ENCODE assay signal across 17 cellular contexts in the genomic region with DNA sequence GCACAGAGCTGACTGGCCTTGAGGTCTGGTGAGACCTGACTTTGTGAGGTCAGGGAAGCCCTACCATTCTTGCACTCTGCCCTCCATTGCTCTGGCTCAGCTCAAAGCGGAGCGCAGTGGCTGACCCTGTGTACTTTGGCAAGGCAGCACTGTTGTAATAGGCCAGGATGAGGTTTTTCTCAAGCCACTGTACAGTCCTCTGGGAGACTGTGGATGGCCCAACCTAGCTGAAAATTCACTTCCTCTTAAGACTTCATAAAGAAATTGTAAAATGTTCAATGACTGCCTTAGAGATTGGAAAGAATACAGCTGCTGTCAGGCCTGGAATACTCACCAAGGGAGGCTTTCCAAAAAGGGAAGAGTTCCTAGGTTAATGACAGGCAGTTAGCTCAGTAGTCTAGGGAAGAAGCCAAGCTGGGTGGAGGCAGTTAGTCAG.
DNase-seq lines count a peak whose midpoint lies in the region; ATAC-seq and TF ChIP-seq lines count a peak whose summit lies in the region.
"Had no signal": no experiment of that assay in that cellular context is flagged by ENCODE, and none has a peak within 500 bp of the region (broad histone marks: within the 10 kb centered on the region; RNA-seq: fewer than 3 reads in every experiment).

No MANE protein-coding gene starts in this region.

- H3K14ac ChIP-seq in mesenchymal stem cell (ENCODE audit: low read length in 2 of 2) = no peak overlapping the region

- H2BK5ac ChIP-seq in mesenchymal stem cell (ENCODE audit: low read depth, low read length, poor library complexity, severe bottlenecking) = no peak overlapping the region

- H3K4me3 ChIP-seq in AG10803 (ENCODE audit: low read length) (no peak overlapping the region), fibroblast of villous mesenchyme (ENCODE audit: low read depth, low read length) (no peak overlapping the region), mesenchymal stem cell (ENCODE audit: insufficient read depth in 1 of 2, low read depth in 1 of 2, low read length in 2 of 2) (no peak overlapping the region)
- H3K4me3 ChIP-seq: A549, SK-N-MC, thoracic aorta had no signal

- no peak overlapping the region for H2AK5ac ChIP-seq in mesenchymal stem cell (ENCODE audit: low read length, severe bottlenecking)

- intact Hi-C loops in head of caudate nucleus (cut with DNase I) = no loop called here

- H3K4me1 ChIP-seq in mesenchymal stem cell (ENCODE audit: control insufficient read depth, insufficient read depth, low read depth, low read length) = no peaks in the 10 kb centered on the region
- H3K4me1 ChIP-seq: A549 had no signal

- H3K4me2 ChIP-seq in mesenchymal stem cell (ENCODE audit: low read length, poor library complexity, severe bottlenecking) = no peak overlapping the region
- H3K4me2 ChIP-seq: A549 had no signal

- H4K8ac ChIP-seq in mesenchymal stem cell (ENCODE audit: low read length) = no peak overlapping the region

- H3K27ac Mint-ChIP-seq in activated naive CD4-positive, alpha-beta T cell treated with anti-CD3 and anti-CD28 coated beads, Interleukin-2, amount 50 U/mL, for 72 hours = no peak overlapping the region
- H3K27ac Mint-ChIP-seq: activated B cell treated with CpG ODN at 0.5 μM for 24 hours; activated naive CD8-positive, alpha-beta T cell had no signal

- 44% methylated on average over 2 of the region's 2 CpGs for WGBS in mesenchymal stem cell

- H2AFZ ChIP-seq in mesenchymal stem cell (ENCODE audit: low read depth, low read length) = no peak overlapping the region

- no peaks in the 10 kb centered on the region for H3K9me3 ChIP-seq in mesenchymal stem cell (ENCODE audit: control insufficient read depth, low read length)
- H3K9me3 ChIP-seq: A549, thoracic aorta had no signal

- H2BK120ac ChIP-seq in mesenchymal stem cell (ENCODE audit: low read depth, low read length) = no peak overlapping the region

- H3K18ac ChIP-seq in mesenchymal stem cell (ENCODE audit: low read depth in 1 of 2, low read length in 2 of 2) = peak overlapping the region in 1 of 2 experiments; percentile 30

- no peak overlapping the region for H3K27ac ChIP-seq in mesenchymal stem cell (ENCODE audit: low read length, poor library complexity, severe bottlenecking)
- H3K27ac ChIP-seq: A549, SK-N-MC, thoracic aorta had no signal

- H3K9ac ChIP-seq in mesenchymal stem cell (ENCODE audit: low read length) = no peak overlapping the region

- no peaks in the 10 kb centered on the region for H3K9me3 Mint-ChIP-seq in activated naive CD4-positive, alpha-beta T cell treated with anti-CD3 and anti-CD28 coated beads, Interleukin-2, amount 50 U/mL, for 72 hours
- H3K9me3 Mint-ChIP-seq: activated B cell treated with CpG ODN at 0.5 μM for 24 hours had no signal

- no peaks in the 10 kb centered on the region for H3K36me3 ChIP-seq in mesenchymal stem cell (ENCODE audit: control insufficient read depth in 1 of 2, insufficient read depth in 2 of 2, low read depth in 1 of 2, low read length in 2 of 2)
- H3K36me3 ChIP-seq: thoracic aorta had no signal

- H3K79me1 ChIP-seq in mesenchymal stem cell (replicated peaks; ENCODE audit: low read length, poor library complexity, severe bottlenecking) = no peaks in the 10 kb centered on the region

- no peaks in the 10 kb centered on the region for H3K36me3 Mint-ChIP-seq in activated naive CD4-positive, alpha-beta T cell treated with anti-CD3 and anti-CD28 coated beads, Interleukin-2, amount 50 U/mL, for 72 hours
- H3K36me3 Mint-ChIP-seq: activated naive CD8-positive, alpha-beta T cell had no signal

- H2BK12ac ChIP-seq in mesenchymal stem cell (ENCODE audit: low read length in 2 of 2) = no peak overlapping the region

- no peak for ATAC-seq in GM18909 (IDR thresholded peaks at IDR 0.05; ENCODE audit: poor library complexity, unreplicated experiment)
- ATAC-seq in activated naive CD4-positive, alpha-beta T cell treated with anti-CD3 and anti-CD28 coated beads, Interleukin-2, amount 50 U/mL, for 72 hours = no peak
- ATAC-seq: A549 had no signal

- no peak overlapping the region for H4K91ac ChIP-seq in mesenchymal stem cell (ENCODE audit: low read length)

- no peak overlapping the region for H2BK15ac ChIP-seq in mesenchymal stem cell (ENCODE audit: low read depth, poor library complexity, severe bottlenecking)

- no peak overlapping the region for H3K4ac ChIP-seq in mesenchymal stem cell (ENCODE audit: low read depth in 1 of 2, low read length in 2 of 2)

- peak; percentile 25 for DNase-seq in AG10803 (ENCODE audit: low read depth)
- peak; percentile 37 for DNase-seq in SKM-1 (lab: John Stamatoyannopoulos, UW; ENCODE audit: unreplicated experiment)
- peak; percentile 18 for DNase-seq in fibroblast of villous mesenchyme (ENCODE audit: low read depth)
- peak; percentile 35 for DNase-seq in mesenchymal stem cell
- DNase-seq in head of caudate nucleus = no peak
- DNase-seq in activated naive CD4-positive, alpha-beta T cell treated with anti-CD3 and anti-CD28 coated beads, Interleukin-2, amount 50 U/mL, for 72 hours (ENCODE audit: low spot score in 2 of 2) = no peak
- no peak for DNase-seq in midbrain (lab: John Stamatoyannopoulos, UW)
- DNase-seq: activated B cell treated with CpG ODN at 0.5 μM for 24 hours; activated CD8-positive, alpha-beta memory T cell treated with anti-CD3 and anti-CD28 coated beads, Interleukin-2, amount 50 U/mL, for 4 hours; GF-D8; NCI-H2171 treated with DMSO at 0.1 percent for 48 hours; stimulated activated CD4-positive, alpha-beta T cell treated with anti-CD3 and anti-CD28 coated beads, Interleukin-15, amount 100 ng/mL, for 24 hours had no signal

- no peak overlapping the region for H3K23ac ChIP-seq in mesenchymal stem cell (ENCODE audit: low read length in 2 of 2)

- TF ChIP-seq CTCF in AG10803 (conservative IDR thresholded peaks at IDR 0.05; ENCODE audit: low read length) (no peak), fibroblast of villous mesenchyme (IDR thresholded peaks at IDR 0.05; ENCODE audit: insufficient read depth, low read depth, low read length) (no peak)

- peaks cover 0 to 56% of the 10 kb centered on the region in 2 experiments for H3K27me3 ChIP-seq in mesenchymal stem cell (ENCODE audit: control insufficient read depth in 1 of 2, insufficient read depth in 1 of 2, low read length in 2 of 2)

Comparison
In these comparisons a context has a peak if more than half of its experiments do, and no peak if none do; other contexts are left out.
1. DNase-seq: peak in AG10803 (single experiment), SKM-1 (single experiment), fibroblast of villous mesenchyme (single experiment) and mesenchymal stem cell (single experiment); none in head of caudate nucleus (0 of 42), activated naive CD4-positive, alpha-beta T cell treated with anti-CD3 and anti-CD28 coated beads, Interleukin-2, amount 50 U/mL, for 72 hours (0 of 2) and midbrain (single experiment).